In genomic region chr6:98945311-98946005, GRCh38 we compare ENCODE assay signal across 2 cellular contexts.
TF ChIP-seq lines count a peak whose summit lies in the region.

No MANE protein-coding gene starts in this region.

TF ChIP-seq in IMR-90, 13 proteins besides CTCF, POLR2A, EP300 and RAD21 (continued from another document):
- TF ChIP-seq USF2 (IDR thresholded peaks at IDR 0.05; ENCODE audit: low read depth, low read length) (no peak), CHD1 (IDR thresholded peaks at IDR 0.05; ENCODE audit: low read depth, low read length) (no peak), MAFK (IDR thresholded peaks at IDR 0.05; ENCODE audit: low read depth, low read length) (no peak), FOS (IDR thresholded peaks at IDR 0.05; ENCODE audit: low read depth, low read length) (no peak), RCOR1 (IDR thresholded peaks at IDR 0.05; ENCODE audit: insufficient replicate concordance, low read length) (no peak), CEBPB (IDR thresholded peaks at IDR 0.05; ENCODE audit: low read depth, low read length) (no peak), MAZ (IDR thresholded peaks at IDR 0.05; ENCODE audit: borderline replicate concordance, low read depth, low read length) (no peak)
- TF ChIP-seq, protein P1, sequence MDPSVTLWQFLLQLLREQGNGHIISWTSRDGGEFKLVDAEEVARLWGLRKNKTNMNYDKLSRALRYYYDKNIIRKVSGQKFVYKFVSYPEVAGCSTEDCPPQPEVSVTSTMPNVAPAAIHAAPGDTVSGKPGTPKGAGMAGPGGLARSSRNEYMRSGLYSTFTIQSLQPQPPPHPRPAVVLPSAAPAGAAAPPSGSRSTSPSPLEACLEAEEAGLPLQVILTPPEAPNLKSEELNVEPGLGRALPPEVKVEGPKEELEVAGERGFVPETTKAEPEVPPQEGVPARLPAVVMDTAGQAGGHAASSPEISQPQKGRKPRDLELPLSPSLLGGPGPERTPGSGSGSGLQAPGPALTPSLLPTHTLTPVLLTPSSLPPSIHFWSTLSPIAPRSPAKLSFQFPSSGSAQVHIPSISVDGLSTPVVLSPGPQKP (IDR thresholded peaks at IDR 0.05; ENCODE audit: borderline replicate concordance, low read depth, low read length): no peak
TF ChIP-seq in IMR-90: peak in this region for 0.

TF ChIP-seq in neural cell, 6 proteins besides CTCF, POLR2A, EP300 and RAD21 (continued from another document):
- TF ChIP-seq, protein P2, sequence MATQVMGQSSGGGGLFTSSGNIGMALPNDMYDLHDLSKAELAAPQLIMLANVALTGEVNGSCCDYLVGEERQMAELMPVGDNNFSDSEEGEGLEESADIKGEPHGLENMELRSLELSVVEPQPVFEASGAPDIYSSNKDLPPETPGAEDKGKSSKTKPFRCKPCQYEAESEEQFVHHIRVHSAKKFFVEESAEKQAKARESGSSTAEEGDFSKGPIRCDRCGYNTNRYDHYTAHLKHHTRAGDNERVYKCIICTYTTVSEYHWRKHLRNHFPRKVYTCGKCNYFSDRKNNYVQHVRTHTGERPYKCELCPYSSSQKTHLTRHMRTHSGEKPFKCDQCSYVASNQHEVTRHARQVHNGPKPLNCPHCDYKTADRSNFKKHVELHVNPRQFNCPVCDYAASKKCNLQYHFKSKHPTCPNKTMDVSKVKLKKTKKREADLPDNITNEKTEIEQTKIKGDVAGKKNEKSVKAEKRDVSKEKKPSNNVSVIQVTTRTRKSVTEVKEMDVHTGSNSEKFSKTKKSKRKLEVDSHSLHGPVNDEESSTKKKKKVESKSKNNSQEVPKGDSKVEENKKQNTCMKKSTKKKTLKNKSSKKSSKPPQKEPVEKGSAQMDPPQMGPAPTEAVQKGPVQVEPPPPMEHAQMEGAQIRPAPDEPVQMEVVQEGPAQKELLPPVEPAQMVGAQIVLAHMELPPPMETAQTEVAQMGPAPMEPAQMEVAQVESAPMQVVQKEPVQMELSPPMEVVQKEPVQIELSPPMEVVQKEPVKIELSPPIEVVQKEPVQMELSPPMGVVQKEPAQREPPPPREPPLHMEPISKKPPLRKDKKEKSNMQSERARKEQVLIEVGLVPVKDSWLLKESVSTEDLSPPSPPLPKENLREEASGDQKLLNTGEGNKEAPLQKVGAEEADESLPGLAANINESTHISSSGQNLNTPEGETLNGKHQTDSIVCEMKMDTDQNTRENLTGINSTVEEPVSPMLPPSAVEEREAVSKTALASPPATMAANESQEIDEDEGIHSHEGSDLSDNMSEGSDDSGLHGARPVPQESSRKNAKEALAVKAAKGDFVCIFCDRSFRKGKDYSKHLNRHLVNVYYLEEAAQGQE (IDR thresholded peaks at IDR 0.05; ENCODE audit: borderline replicate concordance): no peak
